1 cellular context compared by ENCODE assay signal in the genomic region with DNA sequence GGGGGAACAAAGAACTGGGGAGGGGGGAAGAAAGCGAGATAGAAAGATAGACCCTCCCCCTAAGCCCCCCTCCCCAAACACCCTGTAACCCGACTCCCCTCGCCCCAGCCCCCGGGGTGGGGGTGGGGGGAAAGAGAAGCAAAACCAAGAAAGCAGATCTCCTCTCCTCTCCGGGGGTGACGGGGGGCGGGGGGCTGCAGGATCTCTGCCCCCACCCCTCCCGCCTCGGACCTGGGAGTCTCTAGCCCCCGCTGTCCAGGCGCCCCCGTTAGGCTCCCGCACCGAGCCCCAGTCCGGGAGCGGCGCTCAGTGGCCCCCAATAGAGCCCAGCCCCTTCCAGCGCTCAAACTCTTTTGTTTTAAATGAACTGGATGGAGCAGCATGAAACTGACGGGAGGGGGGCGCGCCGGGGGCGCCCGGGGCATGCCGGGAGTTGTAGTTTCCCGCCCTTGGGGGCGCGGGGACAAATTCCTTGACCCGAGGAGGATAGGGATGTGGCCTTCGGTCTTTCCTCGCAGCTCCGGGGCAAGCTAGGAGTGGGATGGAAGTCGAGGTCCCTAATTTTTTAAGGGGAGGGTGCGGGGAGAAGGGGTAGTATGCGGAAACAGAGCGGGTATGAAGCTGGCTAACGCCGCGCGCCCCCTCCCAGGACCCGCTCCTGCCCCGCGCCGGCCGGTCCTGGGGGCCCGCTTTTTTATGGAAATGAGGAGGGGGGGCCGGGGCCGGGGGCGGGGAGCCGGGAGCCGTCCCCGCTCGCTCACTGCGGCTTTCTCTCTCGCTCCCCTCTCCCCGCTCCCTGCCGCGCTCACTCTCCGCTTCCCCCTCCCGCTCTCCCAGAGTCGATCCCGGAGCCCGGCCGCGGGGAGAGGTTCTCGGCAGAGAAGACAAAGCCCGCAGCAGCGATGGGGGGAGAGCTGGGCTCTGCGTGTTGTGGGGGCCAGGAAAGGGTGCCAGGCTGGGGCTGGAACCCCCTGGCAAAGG.
TF ChIP-seq lines count a peak whose summit lies in the region.

A gene with protein sequence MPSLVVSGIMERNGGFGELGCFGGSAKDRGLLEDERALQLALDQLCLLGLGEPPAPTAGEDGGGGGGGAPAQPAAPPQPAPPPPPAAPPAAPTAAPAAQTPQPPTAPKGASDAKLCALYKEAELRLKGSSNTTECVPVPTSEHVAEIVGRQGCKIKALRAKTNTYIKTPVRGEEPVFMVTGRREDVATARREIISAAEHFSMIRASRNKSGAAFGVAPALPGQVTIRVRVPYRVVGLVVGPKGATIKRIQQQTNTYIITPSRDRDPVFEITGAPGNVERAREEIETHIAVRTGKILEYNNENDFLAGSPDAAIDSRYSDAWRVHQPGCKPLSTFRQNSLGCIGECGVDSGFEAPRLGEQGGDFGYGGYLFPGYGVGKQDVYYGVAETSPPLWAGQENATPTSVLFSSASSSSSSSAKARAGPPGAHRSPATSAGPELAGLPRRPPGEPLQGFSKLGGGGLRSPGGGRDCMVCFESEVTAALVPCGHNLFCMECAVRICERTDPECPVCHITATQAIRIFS (minus strand): TSS at position 355 of the 981 bp plus-strand sequence. CDS start 467 bp downstream, outside the sequence.

TF ChIP-seq in GM12878, 131 proteins besides CTCF, POLR2A, EP300 and RAD21 (continued from another document):
- TF ChIP-seq, protein P1, sequence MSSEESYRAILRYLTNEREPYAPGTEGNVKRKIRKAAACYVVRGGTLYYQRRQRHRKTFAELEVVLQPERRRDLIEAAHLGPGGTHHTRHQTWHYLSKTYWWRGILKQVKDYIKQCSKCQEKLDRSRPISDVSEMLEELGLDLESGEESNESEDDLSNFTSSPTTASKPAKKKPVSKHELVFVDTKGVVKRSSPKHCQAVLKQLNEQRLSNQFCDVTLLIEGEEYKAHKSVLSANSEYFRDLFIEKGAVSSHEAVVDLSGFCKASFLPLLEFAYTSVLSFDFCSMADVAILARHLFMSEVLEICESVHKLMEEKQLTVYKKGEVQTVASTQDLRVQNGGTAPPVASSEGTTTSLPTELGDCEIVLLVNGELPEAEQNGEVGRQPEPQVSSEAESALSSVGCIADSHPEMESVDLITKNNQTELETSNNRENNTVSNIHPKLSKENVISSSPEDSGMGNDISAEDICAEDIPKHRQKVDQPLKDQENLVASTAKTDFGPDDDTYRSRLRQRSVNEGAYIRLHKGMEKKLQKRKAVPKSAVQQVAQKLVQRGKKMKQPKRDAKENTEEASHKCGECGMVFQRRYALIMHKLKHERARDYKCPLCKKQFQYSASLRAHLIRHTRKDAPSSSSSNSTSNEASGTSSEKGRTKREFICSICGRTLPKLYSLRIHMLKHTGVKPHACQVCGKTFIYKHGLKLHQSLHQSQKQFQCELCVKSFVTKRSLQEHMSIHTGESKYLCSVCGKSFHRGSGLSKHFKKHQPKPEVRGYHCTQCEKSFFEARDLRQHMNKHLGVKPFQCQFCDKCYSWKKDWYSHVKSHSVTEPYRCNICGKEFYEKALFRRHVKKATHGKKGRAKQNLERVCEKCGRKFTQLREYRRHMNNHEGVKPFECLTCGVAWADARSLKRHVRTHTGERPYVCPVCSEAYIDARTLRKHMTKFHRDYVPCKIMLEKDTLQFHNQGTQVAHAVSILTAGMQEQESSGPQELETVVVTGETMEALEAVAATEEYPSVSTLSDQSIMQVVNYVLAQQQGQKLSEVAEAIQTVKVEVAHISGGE (CRISPR knock-in tag; IDR thresholded peaks at IDR 0.05): no peak
- TF ChIP-seq MYB (IDR thresholded peaks at IDR 0.05; ENCODE audit: borderline replicate concordance, low read depth, low read length) (no peak), ZNF384 (IDR thresholded peaks at IDR 0.05; ENCODE audit: borderline replicate concordance, low read depth, low read length) (no peak), CHD2 (IDR thresholded peaks at IDR 0.05; ENCODE audit: borderline replicate concordance, low read depth, low read length) (no peak)
